In the genomic region with DNA sequence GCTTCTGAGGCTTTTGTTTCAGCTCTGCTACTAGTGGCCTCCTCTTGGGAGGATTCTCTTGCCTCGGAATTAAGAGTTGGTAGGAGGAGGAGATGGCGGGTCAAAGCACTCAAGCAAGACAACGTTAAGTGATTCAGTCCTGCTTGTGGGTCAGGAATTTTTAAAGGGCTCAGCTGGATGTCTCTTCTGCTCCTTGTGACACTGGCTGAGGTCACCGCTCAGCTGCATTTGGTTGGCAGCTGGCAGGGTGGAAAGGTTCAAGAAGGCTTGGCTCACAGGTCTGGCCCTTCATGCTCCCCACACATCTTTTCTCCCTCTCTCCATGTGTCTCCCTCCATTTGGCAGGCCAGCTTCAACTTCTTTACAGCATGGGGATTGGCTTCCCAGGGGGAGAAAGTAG, we compare ENCODE assay signal across 24 cellular contexts.
DNase-seq lines count a peak whose midpoint lies in the region; ATAC-seq, FAIRE-seq and TF ChIP-seq lines count a peak whose summit lies in the region.
"Had no signal": no experiment of that assay in that cellular context is flagged by ENCODE, and none has a peak within 500 bp of the region (broad histone marks: within the 10 kb centered on the region; RNA-seq: fewer than 3 reads in every experiment).

No MANE protein-coding gene starts in this region.

- TF ChIP-seq CTCF in HepG2 (CRISPR knock-in tag; IDR thresholded peaks at IDR 0.05) (no peak), right lobe of liver (IDR thresholded peaks at IDR 0.05) (no peak), esophagus muscularis mucosa (IDR thresholded peaks at IDR 0.05) (no peak), WTC11 (IDR thresholded peaks at IDR 0.05) (no peak)

- H3K9me3 ChIP-seq in HepG2 (ENCODE audit: low read length) (peaks cover 6% of the 10 kb centered on the region; the same call in 1 of the 2 replicates), right lobe of liver (no peaks in the 10 kb centered on the region), esophagus muscularis mucosa (no peaks in the 10 kb centered on the region), neuronal stem cell (replicated peaks in 1 of 2; ENCODE audit: control insufficient read depth in 2 of 2, insufficient read depth in 1 of 2, low read depth in 1 of 2, low read length in 2 of 2) (peaks cover 4 to 6% of the 10 kb centered on the region in 2 donors)
- H3K9me3 ChIP-seq: BE2C, Caco-2 had no signal

- peaks cover 10% of the 10 kb centered on the region for H3K9me3 Mint-ChIP-seq in WTC11
- H3K9me3 Mint-ChIP-seq: CD4-positive, alpha-beta T cell; IgD-negative memory B cell had no signal

- H2AFZ ChIP-seq in HepG2 (ENCODE audit: low read length), result no peak overlapping the region
- peak overlapping the region; percentile 13 for H2AFZ ChIP-seq in neuronal stem cell (ENCODE audit: low read length)

- TF ChIP-seq EP300 in HepG2 (IDR thresholded peaks at IDR 0.05; ENCODE audit: low read depth in 2 of 2, low read length in 2 of 2), result no peak
- TF ChIP-seq EP300 in HepG2 (CRISPR knock-in tag; IDR thresholded peaks at IDR 0.05; ENCODE audit: borderline replicate concordance), result no peak
- TF ChIP-seq EP300 in esophagus muscularis mucosa (IDR thresholded peaks at IDR 0.05), result no peak

- no peak overlapping the region for H3K14ac ChIP-seq in neuronal stem cell (ENCODE audit: low read length)

- no TSS peak for BruUV-seq in HepG2 (replicated peaks; lab: Mats Ljungman, UMichigan)

- H3K79me1 ChIP-seq in neuronal stem cell (ENCODE audit: low read depth, low read length), result no peaks in the 10 kb centered on the region

- H4K8ac ChIP-seq in neuronal stem cell (ENCODE audit: low read depth, low read length), result no peak overlapping the region

- no peaks in the 10 kb centered on the region for H3K36me3 ChIP-seq in HepG2 (replicated peaks in 1 of 2; ENCODE audit: control insufficient read depth in 1 of 2, insufficient read depth in 2 of 2, low read length in 2 of 2)
- no peaks in the 10 kb centered on the region for H3K36me3 ChIP-seq in right lobe of liver
- no peaks in the 10 kb centered on the region for H3K36me3 ChIP-seq in esophagus muscularis mucosa
- no peaks in the 10 kb centered on the region for H3K36me3 ChIP-seq in neuronal stem cell (replicated peaks in 1 of 2; ENCODE audit: control insufficient read depth in 2 of 2, insufficient read depth in 2 of 2, low read length in 2 of 2)
- H3K36me3 ChIP-seq: BE2C had no signal

- no peak overlapping the region for H3K4me2 ChIP-seq in HepG2 (ENCODE audit: low read depth, low read length)
- no peak overlapping the region for H3K4me2 ChIP-seq in neuronal stem cell (ENCODE audit: insufficient read depth, low read length, poor library complexity, severe bottlenecking)

- H3K27me3 ChIP-seq in HepG2 (ENCODE audit: control insufficient read depth in 1 of 2, insufficient read depth in 2 of 2, low read length in 2 of 2) (no peaks in the 10 kb centered on the region), right lobe of liver (no peaks in the 10 kb centered on the region), esophagus muscularis mucosa (no peaks in the 10 kb centered on the region), neuronal stem cell (ENCODE audit: control insufficient read depth in 3 of 3, insufficient read depth in 3 of 3, low read depth in 1 of 3, low read length in 3 of 3) (no peaks in the 10 kb centered on the region)
- H3K27me3 ChIP-seq: BE2C had no signal

- H3K4me3 Mint-ChIP-seq in WTC11, result no peak overlapping the region
- H3K4me3 Mint-ChIP-seq: CD4-positive, alpha-beta T cell; HFFc6; IgD-negative memory B cell had no signal

- CTCF ChIA-PET in HepG2 (lab: Yijun Ruan, JAX; ENCODE audit: low intra/inter-chr PET ratio, low total read pairs) (no interaction called here), WTC11 (lab: Charles Lee) (no interaction called here)

- 39% methylated on average over 4 of the region's 4 CpGs for WGBS in HepG2 (ENCODE audit: low lambda C conversion rate)
- 81% methylated on average over 4 of the region's 4 CpGs for WGBS in right lobe of liver (ENCODE audit: insufficient coverage, low coverage, low lambda C conversion rate, missing lambda C conversion rate)
- WGBS in esophagus muscularis mucosa, result 98% methylated on average over 4 of the region's 4 CpGs
- WGBS in neuronal stem cell (ENCODE audit: extremely low coverage in 2 of 2, insufficient read length in 2 of 2, insufficient replicate concordance in 1 of 2), 2 donors, result no CpG with 5 or more reads among the region's 4 CpGs

- no peak overlapping the region for H3K27ac Mint-ChIP-seq in WTC11
- H3K27ac Mint-ChIP-seq: CD4-positive, alpha-beta T cell; HFFc6; IgD-negative memory B cell had no signal

- no peak for ATAC-seq in HepG2
- ATAC-seq in right lobe of liver, result no peak
- ATAC-seq in WTC11, result no peak
- ATAC-seq: HCT116 had no signal

- no peak for TF ChIP-seq RAD21 in HepG2 (CRISPR knock-in tag; IDR thresholded peaks at IDR 0.05)

- no peak overlapping the region for H2BK5ac ChIP-seq in neuronal stem cell (ENCODE audit: low read length)

- no peak overlapping the region for H3K18ac ChIP-seq in neuronal stem cell (ENCODE audit: low read length)

- H3K27ac ChIP-seq in HepG2 (ENCODE audit: extremely low read length, insufficient read depth, low read length) (no peak overlapping the region), right lobe of liver (no peak overlapping the region), esophagus muscularis mucosa (replicated peaks in 1 of 4) (no peak overlapping the region), neuronal stem cell (replicated peaks; ENCODE audit: low read length) (no peak overlapping the region)
- H3K27ac ChIP-seq: C4-2B had no signal

- H3K4ac ChIP-seq in neuronal stem cell (ENCODE audit: low read length), result no peak overlapping the region

- peaks cover 7% of the 10 kb centered on the region for H3K4me1 Mint-ChIP-seq in WTC11

- intact Hi-C loops in HepG2 (cut with micrococcal nuclease; ENCODE audit: unreplicated experiment), result loop anchor here (5.0 kb wide), 1 partner anchor 1595 kb away; the partner anchor contains the start of gene FLRT3
- intact Hi-C loops in right lobe of liver (cut with DNase I), result no loop called here
- intact Hi-C loops in esophagus muscularis mucosa (cut with DNase I), result no loop called here

- no peaks in the 10 kb centered on the region; the same call in 1 of the 2 replicates for H3K27me3 Mint-ChIP-seq in WTC11 (ENCODE audit: low read depth)
- H3K27me3 Mint-ChIP-seq: CD4-positive, alpha-beta T cell; IgD-negative memory B cell had no signal

- peak overlapping the region; percentile 12 for H2BK12ac ChIP-seq in neuronal stem cell (ENCODE audit: low read length)

- no peak overlapping the region for H3K23ac ChIP-seq in neuronal stem cell (ENCODE audit: low read depth, low read length, poor library complexity)

- H2BK120ac ChIP-seq in neuronal stem cell (ENCODE audit: low read depth, low read length), result no peak overlapping the region

- POLR2A ChIA-PET in HepG2 (lab: Yijun Ruan, JAX), result no interaction called here
- POLR2A ChIA-PET in WTC11 (lab: Charles Lee), result no interaction called here

- H3K9ac ChIP-seq in HepG2 (ENCODE audit: insufficient read depth, low read depth, low read length), result no peak overlapping the region
- H3K9ac ChIP-seq in neuronal stem cell (ENCODE audit: low read depth, low read length, poor library complexity), result no peak overlapping the region

- no peaks in the 10 kb centered on the region for H4K20me1 ChIP-seq in HepG2 (ENCODE audit: insufficient read depth, low read length)

- H2BK15ac ChIP-seq in neuronal stem cell (ENCODE audit: low read length), result no peak overlapping the region

- H3K36me3 Mint-ChIP-seq in WTC11, result no peaks in the 10 kb centered on the region
- H3K36me3 Mint-ChIP-seq: IgD-negative memory B cell had no signal

- FAIRE-seq in HepG2 (lab: Jason Lieb, UNC), result no peak
- FAIRE-seq: D721Med, GM12892, GM18507, HTR-8/SVneo had no signal

- no peaks in the 10 kb centered on the region for H3K79me2 ChIP-seq in HepG2 (ENCODE audit: insufficient read depth, low read length)

- no peak for DNase-seq in HepG2 (ENCODE audit: low spot score)
- DNase-seq in right lobe of liver, result no peak
- DNase-seq in esophagus muscularis mucosa (ENCODE audit: extremely low spot score), result peak; percentile 70
- no peak for DNase-seq in neuronal stem cell (ENCODE audit: low spot score)
- no peak for DNase-seq in WTC11 (ENCODE audit: low spot score)
- no peak for DNase-seq in ecto neural progenitor cell (ENCODE audit: low spot score)
- no peak for DNase-seq in DMS 273 (lab: John Stamatoyannopoulos, UW; ENCODE audit: unreplicated experiment)
- DNase-seq: 8988T; BE2C; Caco-2; CD4-positive, alpha-beta T cell; DMS153; DMS79; GDM1; GOT3; H7; HFFc6 had no signal

- TF ChIP-seq POLR2A in HepG2 (IDR thresholded peaks at IDR 0.05; ENCODE audit: insufficient read depth in 1 of 2, low read depth in 2 of 2, low read length in 2 of 2) (no peak), right lobe of liver (IDR thresholded peaks at IDR 0.05) (no peak), esophagus muscularis mucosa (IDR thresholded peaks at IDR 0.05; ENCODE audit: low read depth) (no peak)

- in situ Hi-C loops in HepG2 (cut with HindIII; ENCODE audit: extremely low pct_ligation_motif_present, low pct_unique_long_range_greater_than_20kb), result no loop called here

- H4K91ac ChIP-seq in neuronal stem cell (ENCODE audit: low read depth, low read length, poor library complexity), result no peak overlapping the region

- H3K4me1 ChIP-seq in HepG2 (ENCODE audit: insufficient read depth, low read length) (no peaks in the 10 kb centered on the region), right lobe of liver (peaks cover 0 to 5% (median 0%) of the 10 kb centered on the region in 4 donors), esophagus muscularis mucosa (peaks cover 0 to 13% (median 9%) of the 10 kb centered on the region in 4 donors), neuronal stem cell (ENCODE audit: control insufficient read depth in 2 of 2, insufficient read depth in 1 of 2, low read depth in 1 of 2, low read length in 2 of 2) (peaks cover 4 to 7% of the 10 kb centered on the region in 2 donors)
- H3K4me1 ChIP-seq: BE2C, Caco-2 had no signal

- H2AK5ac ChIP-seq in neuronal stem cell (ENCODE audit: low read depth, low read length), result no peak overlapping the region

- H3K4me3 ChIP-seq in HepG2 (replicated peaks in 1 of 3; ENCODE audit: insufficient read depth in 1 of 3, low read depth in 2 of 3, low read length in 3 of 3) (no peak overlapping the region), right lobe of liver (no peak overlapping the region), esophagus muscularis mucosa (no peak overlapping the region), neuronal stem cell (ENCODE audit: low read length in 2 of 2) (no peak overlapping the region)

TF ChIP-seq in WTC11, 78 proteins besides CTCF, POLR2A, EP300 and RAD21 (continues in another document):
- TF ChIP-seq TEAD1 (CRISPR knock-in tag; IDR thresholded peaks at IDR 0.05), result no peak
